In genomic region chr19:34409189-34410164, GRCh38 we compare ENCODE assay signal across 20 cellular contexts. TPM values are rescaled to one million over a fixed set of nuclear protein-coding genes. Genes with fewer than 3 reads are reported as not detected.
DNase-seq lines count a peak whose midpoint lies in the region; ATAC-seq, FAIRE-seq and TF ChIP-seq lines count a peak whose summit lies in the region.
"Had no signal": no experiment of that assay in that cellular context is flagged by ENCODE, and none has a peak within 500 bp of the region (broad histone marks: within the 10 kb centered on the region; RNA-seq: fewer than 3 reads in every experiment).

No MANE protein-coding gene starts in this region.

- 0 out of 2 replicates have a peak, but pooled peaks cover 6% of the 10 kb centered on the region for H4K20me1 ChIP-seq in OCI-LY3 (ENCODE audit: insufficient read depth, low read length)

- no peak for TF ChIP-seq POLR2A in GM12892 (IDR thresholded peaks at IDR 0.05; ENCODE audit: low read depth, low read length)

- H2AFZ ChIP-seq in OCI-LY3 (ENCODE audit: low read depth, low read length), result no peak overlapping the region

- DNase-seq in GM12892 (ENCODE audit: insufficient read length) (no peak), pons (ENCODE audit: low spot score) (peak; percentile 48), DMS79 (lab: John Stamatoyannopoulos, UW) (no peak), cerebellar nuclear complex (lab: John Stamatoyannopoulos, UW) (no peak)
- DNase-seq in stimulated activated CD4-positive, alpha-beta T cell treated with anti-CD3 and anti-CD28 coated beads, Interleukin-2, amount 100 ng/mL, for 24 hours, result no peak
- DNase-seq: activated T-cell treated with anti-CD3 and anti-CD28 coated beads for 4 hours; brain microvascular endothelial cell; GF-D8; NCI-H1105; NCI-H526; SK-N-SH; stimulated activated CD4-positive, alpha-beta T cell treated with anti-CD3 and anti-CD28 coated beads, Interleukin-4, amount 100 ng/mL, for 1 hour had no signal

- H3K9me3 ChIP-seq in OCI-LY3 (ENCODE audit: insufficient read depth, low read length), result no peaks in the 10 kb centered on the region
- H3K9me3 ChIP-seq: left lung, ovary, SK-N-SH, thoracic aorta had no signal

- H3K9ac ChIP-seq in OCI-LY3 (ENCODE audit: low read length), result peak overlapping the region; percentile 50; the same call in 1 of the 2 replicates
- H3K9ac ChIP-seq: SK-N-SH had no signal

- peak overlapping the region; percentile 46 for H3K4me3 ChIP-seq in OCI-LY3 (ENCODE audit: low read length)
- H3K4me3 ChIP-seq: dorsolateral prefrontal cortex, left lung, ovary, thoracic aorta had no signal

- H3K4me2 ChIP-seq in OCI-LY3 (ENCODE audit: low read length), result peak overlapping the region; percentile 82
- H3K4me2 ChIP-seq: SK-N-SH had no signal

- H3K4me1 ChIP-seq in OCI-LY3 (ENCODE audit: low read length), result peaks cover 41% of the 10 kb centered on the region

- peaks cover 20% of the 10 kb centered on the region for H3K36me3 ChIP-seq in OCI-LY3 (replicated peaks; ENCODE audit: low read depth, low read length)
- H3K36me3 ChIP-seq: ovary had no signal

- peak overlapping the region; percentile 98 for H3K27ac ChIP-seq in OCI-LY3 (ENCODE audit: low read length)
- H3K27ac ChIP-seq: brain microvascular endothelial cell, left lung, ovary, thoracic aorta had no signal

- H3K79me2 ChIP-seq in OCI-LY3 (ENCODE audit: low read length), result peaks cover 66% of the 10 kb centered on the region

- H3K27me3 ChIP-seq in OCI-LY3 (ENCODE audit: low read depth, low read length), result no peaks in the 10 kb centered on the region
- H3K27me3 ChIP-seq: brain microvascular endothelial cell, dorsolateral prefrontal cortex, left lung, ovary had no signal

- peak; percentile 62 for FAIRE-seq in GM12892 (lab: Jason Lieb, UNC)
- FAIRE-seq: TTC549 had no signal

- ATAC-seq in GM21526 (IDR thresholded peaks at IDR 0.05; ENCODE audit: low FRiP score, unreplicated experiment), result peak; percentile 49
- ATAC-seq: activated naive CD4-positive, alpha-beta T cell treated with anti-CD3 and anti-CD28 coated beads, Interleukin-2, amount 50 U/mL, for 72 hours; left lung had no signal

- no peak for TF ChIP-seq CTCF in OCI-LY3 (IDR thresholded peaks at IDR 0.05; ENCODE audit: low read depth, low read length)

RNA-seq across cellular contexts. Expression of gene PDCD2L, which starts 5.3 kb away (rescaled TPM):
- 48.8 TPM for polyA plus RNA-seq in GM12892 (2012; ENCODE audit: missing spikeins)

RNA-seq across cellular contexts. Expression of gene UBA2, which starts 18.7 kb away (rescaled TPM):
- 118 TPM for polyA plus RNA-seq in GM12892 (2012; ENCODE audit: missing spikeins)

RNA-seq across cellular contexts. Expression of gene GPI, which starts 44.5 kb away (rescaled TPM):
- 399 TPM for polyA plus RNA-seq in GM12892 (2012; ENCODE audit: missing spikeins)
